8 cellular contexts compared by ENCODE assay signal in the genomic region with DNA sequence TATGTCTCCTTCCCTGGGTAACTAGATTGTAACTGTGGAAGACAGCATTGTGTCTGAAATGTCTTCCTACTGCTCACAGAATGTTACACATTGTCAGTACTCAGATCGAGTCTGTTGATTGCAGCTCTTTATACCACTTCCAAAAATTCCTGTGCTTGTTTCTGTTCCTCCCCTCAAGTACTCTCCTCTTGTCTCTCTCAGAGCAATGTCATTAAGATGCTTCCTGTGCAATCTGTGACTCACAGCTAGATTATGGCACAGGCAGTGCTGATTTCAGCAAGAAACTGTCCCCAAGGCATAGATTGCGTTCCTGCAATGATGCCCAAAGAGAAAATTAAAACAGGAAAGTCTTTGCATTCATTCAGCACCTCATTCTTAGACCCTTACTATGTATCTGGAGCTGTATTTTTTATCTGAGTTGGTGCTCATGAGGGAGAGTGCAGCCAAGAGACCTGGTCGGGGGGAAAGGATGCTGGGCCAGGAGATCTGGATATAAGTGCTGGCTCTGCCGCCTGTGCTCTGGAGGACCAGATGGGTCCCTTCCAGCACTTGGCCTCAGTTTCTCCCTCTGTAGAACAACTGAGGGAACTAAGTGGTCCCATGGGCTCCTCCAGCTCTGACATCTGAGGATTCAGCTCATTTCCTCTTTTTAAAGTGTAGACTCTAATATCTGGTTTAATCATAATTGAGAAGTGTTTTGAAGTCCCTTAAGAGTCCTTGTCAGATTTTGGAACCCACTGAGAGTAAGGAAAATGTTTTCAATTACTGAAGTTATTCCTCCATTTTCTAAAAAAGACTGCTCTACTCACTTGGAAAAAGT. TPM values are rescaled to one million over a fixed set of nuclear protein-coding genes. Genes with fewer than 3 reads are reported as not detected.
DNase-seq lines count a peak whose midpoint lies in the region; ATAC-seq and TF ChIP-seq lines count a peak whose summit lies in the region.
"Had no signal": no experiment of that assay in that cellular context is flagged by ENCODE, and none has a peak within 500 bp of the region (broad histone marks: within the 10 kb centered on the region; RNA-seq: fewer than 3 reads in every experiment).

No MANE protein-coding gene starts in this region.

- no peaks in the 10 kb centered on the region; the same call in 1 of the 2 replicates for H3K27me3 Mint-ChIP-seq in HFFc6 (ENCODE audit: insufficient read depth)
- H3K27me3 Mint-ChIP-seq in stimulated activated naive B cell treated with anti-CD40 and anti-IgM and Interleukin-4, amounts not matched to agents 10 μg/mL and 1 μg/mL and 100 μg/mL, for 72 hours: peaks cover 16 to 24% of the 10 kb centered on the region in 2 donors
- peaks cover 5% of the 10 kb centered on the region for H3K27me3 Mint-ChIP-seq in mesothelial cell of epicardium (ENCODE audit: low read depth)

- H3K27ac ChIP-seq in SK-N-MC: peak overlapping the region; percentile 89

- H3K9me3 Mint-ChIP-seq in HFFc6: no peaks in the 10 kb centered on the region
- H3K9me3 Mint-ChIP-seq in stimulated activated naive B cell treated with anti-CD40 and anti-IgM and Interleukin-4, amounts not matched to agents 10 μg/mL and 1 μg/mL and 100 μg/mL, for 72 hours: no peaks in the 10 kb centered on the region
- H3K9me3 Mint-ChIP-seq in mesothelial cell of epicardium: no peaks in the 10 kb centered on the region

- intact Hi-C loops in Right ventricle myocardium superior (cut with DNase I): no loop called here

- no peaks in the 10 kb centered on the region for H3K36me3 ChIP-seq in SK-N-MC (ENCODE audit: insufficient read depth, low read length)

- no peak overlapping the region for H3K9ac ChIP-seq in SK-N-MC (ENCODE audit: insufficient read length)

- H3K4me3 Mint-ChIP-seq in HFFc6: peak overlapping the region; percentile 61
- H3K4me3 Mint-ChIP-seq in stimulated activated naive B cell treated with anti-CD40 and anti-IgM and Interleukin-4, amounts not matched to agents 10 μg/mL and 1 μg/mL and 100 μg/mL, for 72 hours: no peak overlapping the region
- no peak overlapping the region for H3K4me3 Mint-ChIP-seq in mesothelial cell of epicardium

- ATAC-seq in Right ventricle myocardium superior (ENCODE audit: poor library complexity) (peak; percentile 90), HG03439 (IDR thresholded peaks at IDR 0.05; ENCODE audit: unreplicated experiment) (no peak)
- ATAC-seq in stimulated activated naive B cell treated with anti-CD40 and anti-IgM and Interleukin-4, amounts not matched to agents 10 μg/mL and 1 μg/mL and 100 μg/mL, for 72 hours (replicated peaks): peak; percentile 65 to 76

- H3K27ac Mint-ChIP-seq in HFFc6: peak overlapping the region; percentile 6; the same call in 1 of the 2 replicates
- no peak overlapping the region for H3K27ac Mint-ChIP-seq in stimulated activated naive B cell treated with anti-CD40 and anti-IgM and Interleukin-4, amounts not matched to agents 10 μg/mL and 1 μg/mL and 100 μg/mL, for 72 hours
- no peak overlapping the region for H3K27ac Mint-ChIP-seq in mesothelial cell of epicardium

- H3K4me3 ChIP-seq in SK-N-MC: peak overlapping the region; percentile 65

- H3K36me3 Mint-ChIP-seq in HFFc6 (ENCODE audit: low read depth) (no peaks in the 10 kb centered on the region), mesothelial cell of epicardium (no peaks in the 10 kb centered on the region)
- peaks cover 0 to 2% of the 10 kb centered on the region in 2 donors for H3K36me3 Mint-ChIP-seq in stimulated activated naive B cell treated with anti-CD40 and anti-IgM and Interleukin-4, amounts not matched to agents 10 μg/mL and 1 μg/mL and 100 μg/mL, for 72 hours

- TF ChIP-seq CTCF in HFFc6 (IDR thresholded peaks at IDR 0.05) (no peak), mesothelial cell of epicardium (IDR thresholded peaks at IDR 0.05; ENCODE audit: unreplicated experiment) (no peak)

- H3K4me1 Mint-ChIP-seq in HFFc6 (ENCODE audit: low read depth): peaks cover 32% of the 10 kb centered on the region
- H3K4me1 Mint-ChIP-seq in stimulated activated naive B cell treated with anti-CD40 and anti-IgM and Interleukin-4, amounts not matched to agents 10 μg/mL and 1 μg/mL and 100 μg/mL, for 72 hours: peaks cover 4 to 14% of the 10 kb centered on the region in 2 donors
- peaks cover 43% of the 10 kb centered on the region for H3K4me1 Mint-ChIP-seq in mesothelial cell of epicardium

- no peaks in the 10 kb centered on the region for H3K9me3 ChIP-seq in SK-N-MC (ENCODE audit: low read depth, low read length)

- DNase-seq in HFFc6: peak; percentile 82
- DNase-seq in SK-N-MC (ENCODE audit: low read depth, low spot score): peak; percentile 98
- DNase-seq in Right ventricle myocardium superior: peak; percentile 55
- DNase-seq in stimulated activated naive B cell treated with anti-CD40 and anti-IgM and Interleukin-4, amounts not matched to agents 10 μg/mL and 1 μg/mL and 100 μg/mL, for 72 hours: no peak
- no peak for DNase-seq in mesothelial cell of epicardium (ENCODE audit: low spot score in 2 of 2, unreplicated experiment in 2 of 2)
- no peak for DNase-seq in 8988T
- DNase-seq: activated CD4-positive, alpha-beta T cell treated with anti-CD3 and anti-CD28 coated beads for 4 hours had no signal

RNA-seq across cellular contexts. Expression of a gene that starts 40.8 kb away (rescaled TPM):
- 10 to 100 TPM; 25.1 to 32.6 (median 30.0) TPM for total RNA-seq in HFFc6 (2021; fragmentation: NEBNext Ultra II Directional; extraction: Animal tissue kit (Norgen Biotek cat#: 25700))
- total RNA-seq in Right ventricle myocardium superior: 22.7 TPM
- total RNA-seq in mesothelial cell of epicardium: 55.0 to 56.6 TPM (median 55.1 TPM) in 3 replicates

RNA-seq across cellular contexts. Expression of a gene that starts 54.9 kb away (rescaled TPM):
- total RNA-seq in HFFc6 (2021; fragmentation: NEBNext Ultra II Directional; extraction: Animal tissue kit (Norgen Biotek cat#: 25700)): 10 to 100 TPM; 57.7 to 69.9 (median 63.0) TPM
- total RNA-seq in Right ventricle myocardium superior (50.7 TPM), mesothelial cell of epicardium (63.2 to 67.9 TPM (median 66.1 TPM) in 3 replicates)

Comparison
In these comparisons a context has a peak if more than half of its experiments do, and no peak if none do; other contexts are left out.
1. DNase-seq: peak in HFFc6 (single experiment), SK-N-MC (single experiment) and Right ventricle myocardium superior (single experiment); none in stimulated activated naive B cell treated with anti-CD40 and anti-IgM and Interleukin-4, amounts not matched to agents 10 μg/mL and 1 μg/mL and 100 μg/mL, for 72 hours (single experiment), mesothelial cell of epicardium (0 of 2) and 8988T (single experiment).